9 cellular contexts compared by ENCODE assay signal in the genomic region with DNA sequence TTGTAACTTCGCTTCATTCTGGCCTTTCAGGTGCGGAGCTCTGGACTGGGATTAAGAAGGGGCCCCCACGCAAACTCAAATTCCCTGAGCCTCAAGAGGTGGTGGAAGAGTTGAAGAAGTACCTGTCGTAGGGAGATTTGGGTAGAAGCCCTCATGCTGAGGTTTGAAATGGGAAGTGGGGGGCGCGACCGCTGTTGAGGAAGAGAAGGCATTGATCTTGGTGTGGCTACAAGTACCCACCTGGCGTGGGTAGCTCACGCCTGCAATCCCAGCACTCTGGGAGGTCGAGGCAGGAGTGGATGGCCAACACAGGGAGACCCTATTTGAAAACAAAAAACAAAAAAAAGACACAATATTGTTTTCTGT. TPM values are rescaled to one million over a fixed set of nuclear protein-coding genes. Genes with fewer than 3 reads are reported as not detected.
DNase-seq lines count a peak whose midpoint lies in the region; ATAC-seq and TF ChIP-seq lines count a peak whose summit lies in the region.
"Had no signal": no experiment of that assay in that cellular context is flagged by ENCODE, and none has a peak within 500 bp of the region (broad histone marks: within the 10 kb centered on the region; RNA-seq: fewer than 3 reads in every experiment).

No MANE protein-coding gene starts in this region.

- no peaks in the 10 kb centered on the region for H3K27me3 Mint-ChIP-seq in activated naive CD4-positive, alpha-beta T cell treated with anti-CD3 and anti-CD28 coated beads, Interleukin-2, amount 50 U/mL, for 24 hours

- H3K27ac ChIP-seq in ascending aorta (peak overlapping the region; percentile 95 to 97), lower lobe of right lung (peak overlapping the region; percentile 95), upper lobe of right lung (peak overlapping the region; percentile 96)

- H3K4me3 ChIP-seq in ascending aorta, result peak overlapping the region; percentile 91 to 93
- peak overlapping the region; percentile 89 for H3K4me3 ChIP-seq in lower lobe of right lung
- H3K4me3 ChIP-seq in upper lobe of right lung, result peak overlapping the region; percentile 92

- TF ChIP-seq CTCF in ascending aorta (IDR thresholded peaks at IDR 0.05) (no peak), lower lobe of right lung (IDR thresholded peaks at IDR 0.05) (no peak), upper lobe of right lung (IDR thresholded peaks at IDR 0.05) (no peak)

- H3K9me3 Mint-ChIP-seq in activated naive CD4-positive, alpha-beta T cell treated with anti-CD3 and anti-CD28 coated beads, Interleukin-2, amount 50 U/mL, for 24 hours, result no peaks in the 10 kb centered on the region

- peak overlapping the region; percentile 98 for H3K4me3 Mint-ChIP-seq in activated naive CD4-positive, alpha-beta T cell treated with anti-CD3 and anti-CD28 coated beads, Interleukin-2, amount 50 U/mL, for 24 hours

- H3K27ac Mint-ChIP-seq in activated naive CD4-positive, alpha-beta T cell treated with anti-CD3 and anti-CD28 coated beads, Interleukin-2, amount 50 U/mL, for 24 hours, result peak overlapping the region; percentile 97

- no peaks in the 10 kb centered on the region for H3K9me3 ChIP-seq in ascending aorta
- no peaks in the 10 kb centered on the region for H3K9me3 ChIP-seq in lower lobe of right lung
- H3K9me3 ChIP-seq in upper lobe of right lung, result no peaks in the 10 kb centered on the region

- intact Hi-C loops in ascending aorta (cut with DNase I) (loop anchor here (5.0 kb wide), 1 partner anchor 835 kb away; the partner anchor contains the start of genes LPXN and ZFP91), lower lobe of right lung (cut with DNase I) (no loop called here), upper lobe of right lung (cut with DNase I) (no loop called here)

- H3K27me3 ChIP-seq in ascending aorta, result no peaks in the 10 kb centered on the region
- H3K27me3 ChIP-seq in lower lobe of right lung (ENCODE audit: low read depth), result no peaks in the 10 kb centered on the region
- no peaks in the 10 kb centered on the region for H3K27me3 ChIP-seq in upper lobe of right lung

- H3K36me3 ChIP-seq in ascending aorta, result peaks cover 29 to 42% of the 10 kb centered on the region in 2 donors
- H3K36me3 ChIP-seq in lower lobe of right lung, result peaks cover 64% of the 10 kb centered on the region
- H3K36me3 ChIP-seq in upper lobe of right lung, result peaks cover 60% of the 10 kb centered on the region

- ATAC-seq in lower lobe of right lung, result no peak
- ATAC-seq in upper lobe of right lung, result no peak
- no peak for ATAC-seq in HG03280 (IDR thresholded peaks at IDR 0.05; ENCODE audit: unreplicated experiment)

- DNase-seq in activated naive CD4-positive, alpha-beta T cell treated with Interleukin-2 at 50 U/mL for 16 hours, result no peak
- DNase-seq in ascending aorta (ENCODE audit: low spot score in 2 of 2) (no peak), lower lobe of right lung (peak; percentile 49), upper lobe of right lung (no peak), NCI-H69 (lab: John Stamatoyannopoulos, UW) (no peak)
- no peak for DNase-seq in activated CD4-positive, alpha-beta T cell treated with anti-CD3 and anti-CD28 coated beads for 4 hours

- peaks cover 25% of the 10 kb centered on the region for H3K36me3 Mint-ChIP-seq in activated naive CD4-positive, alpha-beta T cell treated with anti-CD3 and anti-CD28 coated beads, Interleukin-2, amount 50 U/mL, for 24 hours

- H3K4me1 ChIP-seq in ascending aorta (peaks cover 0 to 15% of the 10 kb centered on the region in 2 donors), lower lobe of right lung (peaks cover 19% of the 10 kb centered on the region), upper lobe of right lung (peaks cover 7% of the 10 kb centered on the region)

- peaks cover 44% of the 10 kb centered on the region for H3K4me1 Mint-ChIP-seq in activated naive CD4-positive, alpha-beta T cell treated with anti-CD3 and anti-CD28 coated beads, Interleukin-2, amount 50 U/mL, for 24 hours

RNA-seq across cellular contexts. Expression of gene SELENOH, which starts 0.8 kb away (rescaled TPM):
- total RNA-seq in ascending aorta, result 113 TPM
- 118 TPM for total RNA-seq in lower lobe of right lung
- total RNA-seq in upper lobe of right lung, result 103 TPM

RNA-seq across cellular contexts. Expression of gene BTBD18, which starts 9.5 kb away (rescaled TPM):
- total RNA-seq in ascending aorta (not detected), lower lobe of right lung (not detected), upper lobe of right lung (not detected)
- total RNA-seq: activated CD8-positive, alpha-beta memory T cell treated with anti-CD3 and anti-CD28 coated beads for 36 hours had no signal

RNA-seq across cellular contexts. Expression of gene CTNND1, which starts 19.5 kb away (rescaled TPM):
- total RNA-seq in ascending aorta, result 69.5 TPM
- 226 TPM for total RNA-seq in lower lobe of right lung
- total RNA-seq in upper lobe of right lung, result 245 TPM

RNA-seq across cellular contexts. Expression of gene TMX2, which starts 29.7 kb away (rescaled TPM):
- total RNA-seq in ascending aorta (65.3 TPM), lower lobe of right lung (64.2 TPM), upper lobe of right lung (70.4 TPM)

RNA-seq across cellular contexts. Expression of gene MED19, which starts 30.1 kb away (rescaled TPM):
- total RNA-seq in ascending aorta, result 35.2 TPM
- 12.0 TPM for total RNA-seq in lower lobe of right lung
- 9.6 TPM for total RNA-seq in upper lobe of right lung
